ENCODE assay signal across 17 cellular contexts in genomic region chr16:87412371-87412995, GRCh38. TPM values are rescaled to one million over a fixed set of nuclear protein-coding genes. Genes with fewer than 3 reads are reported as not detected.
DNase-seq lines count a peak whose midpoint lies in the region; ATAC-seq and TF ChIP-seq lines count a peak whose summit lies in the region.
"Had no signal": no experiment of that assay in that cellular context is flagged by ENCODE, and none has a peak within 500 bp of the region (broad histone marks: within the 10 kb centered on the region; RNA-seq: fewer than 3 reads in every experiment).

No MANE protein-coding gene starts in this region.

- TF ChIP-seq CTCF in left ventricle myocardium inferior (IDR thresholded peaks at IDR 0.05; ENCODE audit: borderline replicate concordance) (no peak), glutamatergic neuron (IDR thresholded peaks at IDR 0.05; ENCODE audit: partially characterized antibody, unreplicated experiment) (no peak), nephron progenitor cell (IDR thresholded peaks at IDR 0.05) (no peak), sigmoid colon (IDR thresholded peaks at IDR 0.05) (no peak), prostate gland (IDR thresholded peaks at IDR 0.05) (no peak)

- peaks cover 5% of the 10 kb centered on the region for H3K36me3 Mint-ChIP-seq in glutamatergic neuron (ENCODE audit: unreplicated experiment)
- peaks cover 61% of the 10 kb centered on the region for H3K36me3 Mint-ChIP-seq in nephron progenitor cell (ENCODE audit: low read depth)
- H3K36me3 Mint-ChIP-seq in activated T-helper 2 cell treated with anti-CD3 and anti-CD28 coated beads, Interferon-gamma antibody, Interleukin-2, Interleukin-4, amounts not matched to agents 10 μg/mL and 5 μg/mL and 100 μg/mL, durations not matched to agents 14 hours and 24 hours and 36 hours (ENCODE audit: low read depth), result peaks cover 18% of the 10 kb centered on the region

- H3K27ac ChIP-seq in left ventricle myocardium inferior (replicated peaks) (no peak overlapping the region), sigmoid colon (no peak overlapping the region), prostate gland (no peak overlapping the region)
- H3K27ac ChIP-seq: 22Rv1, HL-60 had no signal

- TF ChIP-seq POLR2A in sigmoid colon (IDR thresholded peaks at IDR 0.05) (no peak), prostate gland (IDR thresholded peaks at IDR 0.05) (no peak)

- H3K9me3 ChIP-seq in left ventricle myocardium inferior (replicated peaks) (no peaks in the 10 kb centered on the region), sigmoid colon (no peaks in the 10 kb centered on the region), prostate gland (no peaks in the 10 kb centered on the region)

- H3K27me3 ChIP-seq in left ventricle myocardium inferior (ENCODE audit: low read depth) (no peaks in the 10 kb centered on the region), sigmoid colon (no peaks in the 10 kb centered on the region), prostate gland (replicated peaks; ENCODE audit: insufficient read depth) (no peaks in the 10 kb centered on the region)

- no peak for ATAC-seq in Right ventricle myocardium inferior
- ATAC-seq: GM12878 had no signal

- no peak for TF ChIP-seq EP300 in sigmoid colon (IDR thresholded peaks at IDR 0.05)

- DNase-seq in left ventricle myocardium inferior (peak; percentile 7), Right ventricle myocardium inferior (ENCODE audit: missing footprints) (no peak), glutamatergic neuron (no peak), nephron progenitor cell (no peak), sigmoid colon (peak; percentile 61), prostate gland (ENCODE audit: low spot score) (no peak), SIG-M5 (lab: John Stamatoyannopoulos, UW) (no peak)
- DNase-seq in activated T-helper 2 cell treated with anti-CD3 and anti-CD28 coated beads, Interferon-gamma antibody, Interleukin-2, Interleukin-4, amounts not matched to agents 10 μg/mL and 5 μg/mL and 100 μg/mL, durations not matched to agents 14 hours and 24 hours and 36 hours (ENCODE audit: low spot score), result no peak
- DNase-seq: CD4-positive, alpha-beta T cell; DMS79; HCEC 1CT; HFFc6; IMR-90 had no signal

- H3K4me3 Mint-ChIP-seq in glutamatergic neuron (ENCODE audit: unreplicated experiment) (no peak overlapping the region), nephron progenitor cell (no peak overlapping the region)
- no peak overlapping the region for H3K4me3 Mint-ChIP-seq in activated T-helper 2 cell treated with anti-CD3 and anti-CD28 coated beads, Interferon-gamma antibody, Interleukin-2, Interleukin-4, amounts not matched to agents 10 μg/mL and 5 μg/mL and 100 μg/mL, durations not matched to agents 14 hours and 24 hours and 36 hours (ENCODE audit: low read depth)
- H3K4me3 Mint-ChIP-seq: B cell; CD4-positive, alpha-beta T cell; HFFc6 had no signal

- H3K36me3 ChIP-seq in left ventricle myocardium inferior (peaks cover 81% of the 10 kb centered on the region), sigmoid colon (peaks cover 18 to 98% (median 36%) of the 10 kb centered on the region in 4 donors), prostate gland (peaks cover 5 to 7% of the 10 kb centered on the region in 2 donors)

- H3K27me3 Mint-ChIP-seq in glutamatergic neuron (ENCODE audit: unreplicated experiment), result no peaks in the 10 kb centered on the region
- H3K27me3 Mint-ChIP-seq in nephron progenitor cell (ENCODE audit: low read depth, poor library complexity), result no peaks in the 10 kb centered on the region
- H3K27me3 Mint-ChIP-seq in activated T-helper 2 cell treated with anti-CD3 and anti-CD28 coated beads, Interferon-gamma antibody, Interleukin-2, Interleukin-4, amounts not matched to agents 10 μg/mL and 5 μg/mL and 100 μg/mL, durations not matched to agents 14 hours and 24 hours and 36 hours (ENCODE audit: low read depth), result no peaks in the 10 kb centered on the region
- H3K27me3 Mint-ChIP-seq: B cell; CD4-positive, alpha-beta T cell had no signal

- 93% methylated on average over 31 of the region's 31 CpGs for WGBS in sigmoid colon, 2 donors
- 90% methylated on average over 31 of the region's 31 CpGs for WGBS in prostate gland

- H3K4me3 ChIP-seq in left ventricle myocardium inferior (no peak overlapping the region), sigmoid colon (no peak overlapping the region), prostate gland (no peak overlapping the region)
- H3K4me3 ChIP-seq: GM12878 had no signal

- H3K4me1 ChIP-seq in left ventricle myocardium inferior (peaks cover 6% of the 10 kb centered on the region), sigmoid colon (no peaks in the 10 kb centered on the region), prostate gland (replicated peaks) (no peaks in the 10 kb centered on the region)

- intact Hi-C loops in left ventricle myocardium inferior (cut with micrococcal nuclease), result no loop called here
- intact Hi-C loops in Right ventricle myocardium inferior (cut with DNase I), result no loop called here
- intact Hi-C loops in sigmoid colon (cut with DNase I), result loop anchor here (10.0 kb wide), 1 partner anchor 132 kb away; no protein-coding TSS in a partner anchor
- intact Hi-C loops in prostate gland (cut with DNase I), result no loop called here
- intact Hi-C loops in activated T-helper 2 cell treated with anti-CD3 and anti-CD28 coated beads, Interferon-gamma antibody, Interleukin-2, Interleukin-4, amounts not matched to agents 10 μg/mL and 5 μg/mL and 100 μg/mL, durations not matched to agents 14 hours and 24 hours and 36 hours (cut with micrococcal nuclease), result no loop called here

- H3K4me1 Mint-ChIP-seq in glutamatergic neuron (ENCODE audit: low read depth, unreplicated experiment), result peaks cover 5% of the 10 kb centered on the region
- peaks cover 8% of the 10 kb centered on the region for H3K4me1 Mint-ChIP-seq in nephron progenitor cell
- H3K4me1 Mint-ChIP-seq in activated T-helper 2 cell treated with anti-CD3 and anti-CD28 coated beads, Interferon-gamma antibody, Interleukin-2, Interleukin-4, amounts not matched to agents 10 μg/mL and 5 μg/mL and 100 μg/mL, durations not matched to agents 14 hours and 24 hours and 36 hours (ENCODE audit: low read depth), result no peaks in the 10 kb centered on the region

- H3K9me3 Mint-ChIP-seq in glutamatergic neuron (ENCODE audit: unreplicated experiment) (peaks cover 7% of the 10 kb centered on the region), nephron progenitor cell (no peaks in the 10 kb centered on the region)
- no peaks in the 10 kb centered on the region for H3K9me3 Mint-ChIP-seq in activated T-helper 2 cell treated with anti-CD3 and anti-CD28 coated beads, Interferon-gamma antibody, Interleukin-2, Interleukin-4, amounts not matched to agents 10 μg/mL and 5 μg/mL and 100 μg/mL, durations not matched to agents 14 hours and 24 hours and 36 hours
- H3K9me3 Mint-ChIP-seq: CD4-positive, alpha-beta T cell; HFFc6 had no signal

- H3K27ac Mint-ChIP-seq in glutamatergic neuron (ENCODE audit: unreplicated experiment) (peak overlapping the region; percentile 3), nephron progenitor cell (peak overlapping the region; percentile 86)
- no peak overlapping the region for H3K27ac Mint-ChIP-seq in activated T-helper 2 cell treated with anti-CD3 and anti-CD28 coated beads, Interferon-gamma antibody, Interleukin-2, Interleukin-4, amounts not matched to agents 10 μg/mL and 5 μg/mL and 100 μg/mL, durations not matched to agents 14 hours and 24 hours and 36 hours
- H3K27ac Mint-ChIP-seq: B cell; CD4-positive, alpha-beta T cell; HFFc6 had no signal

RNA-seq across cellular contexts. Expression of gene MAP1LC3B, which starts 20.3 kb away (rescaled TPM):
- 131 TPM for total RNA-seq in left ventricle myocardium inferior
- 125 TPM for total RNA-seq in Right ventricle myocardium inferior
- 297 TPM for total RNA-seq in glutamatergic neuron (ENCODE audit: unreplicated experiment)
- 10 to 100 TPM; 50.0 to 62.6 (median 62.2) TPM for total RNA-seq in sigmoid colon
- 100 to 1,000 TPM in 1 of 3 donors, 10 to 100 TPM in 2; 48.0 to 137 (median 76.3) TPM for polyA plus RNA-seq in sigmoid colon
- 10 to 100 TPM; 41.9 to 51.8 TPM for total RNA-seq in prostate gland
- 40.6 and 43.6 TPM in 2 replicates for total RNA-seq in activated T-helper 2 cell treated with anti-CD3 and anti-CD28 coated beads, Interferon-gamma antibody, Interleukin-2, Interleukin-4, amounts not matched to agents 10 μg/mL and 5 μg/mL and 100 μg/mL, durations not matched to agents 14 hours and 24 hours and 36 hours

RNA-seq across cellular contexts. Expression of gene FBXO31, which starts 28.9 kb away (rescaled TPM):
- total RNA-seq in left ventricle myocardium inferior (74.5 TPM), Right ventricle myocardium inferior (70.2 TPM), glutamatergic neuron (ENCODE audit: unreplicated experiment) (66.7 TPM), sigmoid colon (100 to 1,000 TPM in 2 of 4 donors, 10 to 100 TPM in 2; 86.7 to 120 (median 98.4) TPM), prostate gland (10 to 100 TPM; 39.5 to 65.8 TPM)
- polyA plus RNA-seq in sigmoid colon, result 10 to 100 TPM; 15.0 to 40.0 (median 16.2) TPM
- total RNA-seq in activated T-helper 2 cell treated with anti-CD3 and anti-CD28 coated beads, Interferon-gamma antibody, Interleukin-2, Interleukin-4, amounts not matched to agents 10 μg/mL and 5 μg/mL and 100 μg/mL, durations not matched to agents 14 hours and 24 hours and 36 hours, result 33.6 and 40.1 TPM in 2 replicates

Comparison
In these comparisons a context has a peak if more than half of its experiments do, and no peak if none do; other contexts are left out.
1. DNase-seq: peak in left ventricle myocardium inferior (single experiment) and sigmoid colon (single experiment); none in Right ventricle myocardium inferior (single experiment), glutamatergic neuron (single experiment), nephron progenitor cell (single experiment), prostate gland (single experiment), SIG-M5 (single experiment) and activated T-helper 2 cell treated with anti-CD3 and anti-CD28 coated beads, Interferon-gamma antibody, Interleukin-2, Interleukin-4, amounts not matched to agents 10 μg/mL and 5 μg/mL and 100 μg/mL, durations not matched to agents 14 hours and 24 hours and 36 hours (single experiment).